ENCODE assay signal across 7 cellular contexts in the genomic region with DNA sequence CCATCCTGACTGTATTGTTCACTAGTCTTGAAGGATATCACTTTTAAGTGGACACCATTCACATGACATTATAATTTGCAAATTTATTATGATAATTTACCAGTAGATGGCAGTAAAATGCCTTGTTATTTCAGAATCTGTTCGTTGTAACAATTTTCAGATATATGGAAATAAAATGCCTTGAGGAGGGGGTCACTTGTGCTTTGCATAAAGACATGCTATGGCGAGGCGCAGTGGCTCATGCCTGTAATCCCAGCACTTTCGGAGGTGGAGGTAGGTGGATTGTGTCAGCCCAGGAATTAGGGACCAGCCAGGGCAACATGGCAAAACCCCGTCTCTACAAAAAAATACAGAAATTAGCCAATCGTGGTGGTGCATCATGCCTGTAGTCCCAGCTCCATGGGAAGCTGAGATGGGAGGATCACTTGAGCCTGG. TPM values are rescaled to one million over a fixed set of nuclear protein-coding genes. Genes with fewer than 3 reads are reported as not detected.
DNase-seq lines count a peak whose midpoint lies in the region; ATAC-seq and TF ChIP-seq lines count a peak whose summit lies in the region.

No MANE protein-coding gene starts in this region.

- no peak overlapping the region for H3K27ac Mint-ChIP-seq in activated T-helper 17 cell treated with anti-CD3 and anti-CD28 coated beads, Interleukin-2, amount 50 U/mL, for 72 hours

- ATAC-seq in HG02759 (IDR thresholded peaks at IDR 0.05; ENCODE audit: unreplicated experiment): no peak
- no peak for ATAC-seq in activated T-helper 17 cell treated with anti-CD3 and anti-CD28 coated beads, Interleukin-2, amount 50 U/mL, for 72 hours (replicated peaks)

- H3K4me1 Mint-ChIP-seq in activated T-helper 17 cell treated with anti-CD3 and anti-CD28 coated beads, Interleukin-2, amount 50 U/mL, for 72 hours: no peaks in the 10 kb centered on the region

- H3K4me3 ChIP-seq in LNCaP clone FGC (ENCODE audit: low read depth, low read length) (no peak overlapping the region), fibroblast of pulmonary artery (replicated peaks; ENCODE audit: low read depth, low read length) (no peak overlapping the region), retinal pigment epithelial cell (ENCODE audit: low read length) (no peak overlapping the region)

- no peaks in the 10 kb centered on the region for H3K9me3 Mint-ChIP-seq in activated T-helper 17 cell treated with anti-CD3 and anti-CD28 coated beads, Interleukin-2, amount 50 U/mL, for 72 hours

- H3K36me3 Mint-ChIP-seq in activated T-helper 17 cell treated with anti-CD3 and anti-CD28 coated beads, Interleukin-2, amount 50 U/mL, for 72 hours (ENCODE audit: low read depth): no peaks in the 10 kb centered on the region

- DNase-seq in Daoy (ENCODE audit: low read depth): peak; percentile 10
- DNase-seq in LNCaP clone FGC (ENCODE audit: low read depth): no peak
- peak; percentile 77 for DNase-seq in RKO (ENCODE audit: low spot score)
- DNase-seq in fibroblast of pulmonary artery (ENCODE audit: low read depth): peak; percentile 62
- DNase-seq in retinal pigment epithelial cell (ENCODE audit: low read depth): no peak

- H3K27me3 Mint-ChIP-seq in activated T-helper 17 cell treated with anti-CD3 and anti-CD28 coated beads, Interleukin-2, amount 50 U/mL, for 72 hours: peaks cover 13% of the 10 kb centered on the region

- TF ChIP-seq CTCF in LNCaP clone FGC (IDR thresholded peaks at IDR 0.05; ENCODE audit: control insufficient read depth, extremely low read depth, insufficient read depth): peak; percentile 35
- TF ChIP-seq CTCF in fibroblast of pulmonary artery (IDR thresholded peaks at IDR 0.05; ENCODE audit: low read length, missing control alignments): peak; percentile 31
- TF ChIP-seq CTCF in retinal pigment epithelial cell (conservative IDR thresholded peaks at IDR 0.05; ENCODE audit: low read depth, low read length): peak; percentile 20

- no peak overlapping the region for H3K4me3 Mint-ChIP-seq in activated T-helper 17 cell treated with anti-CD3 and anti-CD28 coated beads, Interleukin-2, amount 50 U/mL, for 72 hours

RNA-seq across cellular contexts. Expression of a gene that starts 9.0 kb away (rescaled TPM):
- 2.2 and 7.8 TPM in 2 replicates for total RNA-seq in Daoy (2014; rRNA removed; shearing (Covaris generic))
- total RNA-seq in activated T-helper 17 cell treated with anti-CD3 and anti-CD28 coated beads, Interleukin-2, amount 50 U/mL, for 72 hours: 10 to 100 TPM; 20.8 to 25.3 TPM

RNA-seq across cellular contexts. Expression of a gene that starts 38.2 kb away (rescaled TPM):
- total RNA-seq in Daoy (2014; rRNA removed; shearing (Covaris generic)): 1.5 and 2.1 TPM in 2 replicates
- total RNA-seq in activated T-helper 17 cell treated with anti-CD3 and anti-CD28 coated beads, Interleukin-2, amount 50 U/mL, for 72 hours: 10 to 100 TPM in 1 of 2 donors, 1 to 10 TPM in 1; 7.3 to 21.1 TPM

RNA-seq across cellular contexts. Expression of a gene that starts 41.9 kb away (rescaled TPM):
- 11.7 and 17.3 TPM in 2 replicates for total RNA-seq in Daoy (2014; rRNA removed; shearing (Covaris generic))
- 10 to 100 TPM; 31.7 to 42.0 TPM for total RNA-seq in activated T-helper 17 cell treated with anti-CD3 and anti-CD28 coated beads, Interleukin-2, amount 50 U/mL, for 72 hours

Comparison
In these comparisons a context has a peak if more than half of its experiments do, and no peak if none do; other contexts are left out.
1. DNase-seq: peak in Daoy (single experiment), RKO (single experiment) and fibroblast of pulmonary artery (single experiment); none in LNCaP clone FGC (single experiment) and retinal pigment epithelial cell (single experiment).
2. Peak in every context shown above with its lines, with median percentiles within 50 percentile points of each other: CTCF ChIP-seq.